In genomic region chr2:101717041-101717817, GRCh38 we compare ENCODE assay signal across 9 cellular contexts. TPM values are rescaled to one million over a fixed set of nuclear protein-coding genes. Genes with fewer than 3 reads are reported as not detected.
A peak's percentile ranks its signal among the peaks of the same experiment; 100 is the strongest.
DNase-seq lines count a peak whose midpoint lies in the region; ATAC-seq and TF ChIP-seq lines count a peak whose summit lies in the region.
"Had no signal": no experiment of that assay in that cellular context is flagged by ENCODE, and none has a peak within 500 bp of the region (broad histone marks: within the 10 kb centered on the region; RNA-seq: fewer than 3 reads in every experiment).

No MANE protein-coding gene starts in this region.

- peak; percentile 62 for ATAC-seq in HG02852 (IDR thresholded peaks at IDR 0.05; ENCODE audit: unreplicated experiment)
- ATAC-seq in Right ventricle myocardium inferior: no peak

- H3K27me3 Mint-ChIP-seq in chondrocyte (ENCODE audit: low read depth): no peaks in the 10 kb centered on the region

- no peak overlapping the region for H3K27ac Mint-ChIP-seq in chondrocyte (ENCODE audit: unreplicated experiment)

- intact Hi-C loops in Right ventricle myocardium inferior (cut with DNase I): no loop called here

- TF ChIP-seq CTCF in chondrocyte (IDR thresholded peaks at IDR 0.05): no peak

- H3K4me3 Mint-ChIP-seq in chondrocyte (ENCODE audit: unreplicated experiment): no peak overlapping the region

- no peaks in the 10 kb centered on the region for H3K9me3 Mint-ChIP-seq in chondrocyte (ENCODE audit: low read depth)

- H3K4me1 Mint-ChIP-seq in chondrocyte (ENCODE audit: low read depth): peaks cover 38% of the 10 kb centered on the region

- H3K36me3 Mint-ChIP-seq in chondrocyte (ENCODE audit: low read depth): no peaks in the 10 kb centered on the region

- DNase-seq in GM19238 (ENCODE audit: insufficient read length, low spot score) (peak; percentile 30), T-helper 22 cell (ENCODE audit: low read depth) (peak; percentile 59), chondrocyte (ENCODE audit: low spot score) (no peak), NCI-H1436 treated with DMSO at 0.1 percent for 48 hours (lab: John Stamatoyannopoulos, UW) (no peak), Right ventricle myocardium inferior (ENCODE audit: missing footprints) (no peak)
- peak; percentile 52 for DNase-seq in stimulated activated CD4-positive, alpha-beta T cell treated with anti-CD3 and anti-CD28 coated beads, Interleukin-4, amount 100 ng/mL, for 24 hours
- DNase-seq: aorta, PC-9 had no signal

RNA-seq across cellular contexts. Expression of gene MAP4K4, which starts 19.7 kb away (rescaled TPM):
- total RNA-seq in chondrocyte: 98.2 to 122 TPM (median 121 TPM) in 3 replicates
- 82.5 TPM for total RNA-seq in Right ventricle myocardium inferior

Comparison
In these comparisons a context has a peak if more than half of its experiments do, and no peak if none do; other contexts are left out.
1. DNase-seq: peak in GM19238 (single experiment), T-helper 22 cell (single experiment) and stimulated activated CD4-positive, alpha-beta T cell treated with anti-CD3 and anti-CD28 coated beads, Interleukin-4, amount 100 ng/mL, for 24 hours (single experiment); none in chondrocyte (single experiment), NCI-H1436 treated with DMSO at 0.1 percent for 48 hours (single experiment) and Right ventricle myocardium inferior (single experiment).